Comparison of ENCODE assay signal across 8 cellular contexts in genomic region chr9:97502222-97502983, GRCh38. TPM values are rescaled to one million over a fixed set of nuclear protein-coding genes. Genes with fewer than 3 reads are reported as not detected.
DNase-seq lines count a peak whose midpoint lies in the region; ATAC-seq and TF ChIP-seq lines count a peak whose summit lies in the region.

No MANE protein-coding gene starts in this region.

- H2AK5ac ChIP-seq in mesendoderm (ENCODE audit: low read length) = no peak overlapping the region

- H3K4me2 ChIP-seq in mesendoderm (ENCODE audit: low read length) = peak overlapping the region; percentile 42

- H3K27ac ChIP-seq in mesendoderm (ENCODE audit: low read depth, low read length) (no peak overlapping the region), upper lobe of left lung (peak overlapping the region; percentile 55 to 73 (median 65))

- H3K56ac ChIP-seq in mesendoderm (ENCODE audit: low read length) = peak overlapping the region; percentile 91

- TF ChIP-seq EP300 in upper lobe of left lung (IDR thresholded peaks at IDR 0.05) = no peak

- H3K4me3 ChIP-seq in NT2/D1 (ENCODE audit: insufficient read length, low read depth) = peak overlapping the region; percentile 51
- H3K4me3 ChIP-seq in mesendoderm (ENCODE audit: low read length) = peak overlapping the region; percentile 68
- H3K4me3 ChIP-seq in upper lobe of left lung = peak overlapping the region; percentile 63 to 86 (median 85)

- H3K79me1 ChIP-seq in mesendoderm (ENCODE audit: low read length) = no peaks in the 10 kb centered on the region

- no peak overlapping the region for H4K5ac ChIP-seq in mesendoderm (ENCODE audit: low read length)

- H3K4me1 ChIP-seq in NT2/D1 (ENCODE audit: insufficient read depth, insufficient read length) (peaks cover 7% of the 10 kb centered on the region), mesendoderm (ENCODE audit: control insufficient read depth, low read depth, low read length) (peaks cover 11% of the 10 kb centered on the region), upper lobe of left lung (peaks cover 12 to 19% (median 14%) of the 10 kb centered on the region in 4 donors)

- no peak overlapping the region for H3K23ac ChIP-seq in mesendoderm (ENCODE audit: low read length)

- no CpG with 5 or more reads among the region's 49 CpGs for WGBS in mesendoderm (ENCODE audit: extremely low coverage, insufficient coverage, low lambda C conversion rate)
- 12 to 62% methylated on average over 4 to 31 of the region's 49 CpGs for WGBS in upper lobe of left lung, 2 donors

- no peak overlapping the region for H2BK120ac ChIP-seq in mesendoderm (ENCODE audit: low read depth, low read length)

- H4K8ac ChIP-seq in mesendoderm (ENCODE audit: low read depth, low read length) = no peak overlapping the region

- H3K27me3 ChIP-seq in NT2/D1 (ENCODE audit: insufficient read depth, insufficient read length) = peaks cover 70% of the 10 kb centered on the region
- H3K27me3 ChIP-seq in mesendoderm (ENCODE audit: insufficient read depth, low read length, poor library complexity) = peaks cover 15% of the 10 kb centered on the region
- H3K27me3 ChIP-seq in upper lobe of left lung = no peaks in the 10 kb centered on the region

- TF ChIP-seq POLR2A in upper lobe of left lung (IDR thresholded peaks at IDR 0.05) = no peak

- H3K9me3 ChIP-seq in NT2/D1 (ENCODE audit: insufficient read depth, low read length) (no peaks in the 10 kb centered on the region), upper lobe of left lung (no peaks in the 10 kb centered on the region)

- ATAC-seq in GM19043 (IDR thresholded peaks at IDR 0.05; ENCODE audit: low read depth, unreplicated experiment) (peak; percentile 3), upper lobe of left lung (ENCODE audit: low FRiP score in 2 of 2) (peak; percentile 38 to 45), HG03354 (IDR thresholded peaks at IDR 0.05; ENCODE audit: poor library complexity, severe bottlenecking, unreplicated experiment) (no peak)

- TF ChIP-seq CTCF in upper lobe of left lung (IDR thresholded peaks at IDR 0.05) = peak in 1 of 6 experiments; percentile 9

- H2BK15ac ChIP-seq in mesendoderm (replicated peaks; ENCODE audit: low read depth) = no peak overlapping the region

- H3K18ac ChIP-seq in mesendoderm (ENCODE audit: low read length) = peak overlapping the region; percentile 93

- no peaks in the 10 kb centered on the region for H3K36me3 ChIP-seq in NT2/D1 (ENCODE audit: insufficient read depth, insufficient read length, low read length)
- H3K36me3 ChIP-seq in mesendoderm (ENCODE audit: control insufficient read depth, insufficient read depth, low read length) = no peaks in the 10 kb centered on the region
- H3K36me3 ChIP-seq in upper lobe of left lung = no peaks in the 10 kb centered on the region

- H3K79me2 ChIP-seq in mesendoderm (ENCODE audit: control insufficient read depth, insufficient read depth, low read length) = no peaks in the 10 kb centered on the region

- H3K9ac ChIP-seq in NT2/D1 (ENCODE audit: insufficient read length, low read depth) (peak overlapping the region; percentile 72), mesendoderm (ENCODE audit: low read length) (peak overlapping the region; percentile 64)

- no peak overlapping the region for H3K4ac ChIP-seq in mesendoderm (ENCODE audit: low read depth, low read length)

- no peak for DNase-seq in NT2/D1 (ENCODE audit: low read depth, low spot score)
- peak; percentile 32 for DNase-seq in dermis blood vessel endothelial cell
- DNase-seq in mesendoderm = peak; percentile 11
- DNase-seq in upper lobe of left lung = peak in 1 of 2 donors; percentile 79
- no peak for DNase-seq in DMS79 treated with DMSO at 0.1 percent for 48 hours (lab: John Stamatoyannopoulos, UW)
- no peak for DNase-seq in HT-29 (ENCODE audit: low spot score)

- H2BK5ac ChIP-seq in mesendoderm (ENCODE audit: low read length) = peak overlapping the region; percentile 59

RNA-seq across cellular contexts. Expression of gene TMOD1, which starts 0.9 kb away (rescaled TPM):
- total RNA-seq in dermis blood vessel endothelial cell (3.7 and 5.2 TPM in 2 replicates), upper lobe of left lung (10 to 100 TPM in 1 of 6 donors, 1 to 10 TPM in 5; 4.4 to 12.6 (median 8.8) TPM)
- 0.53 TPM for polyA plus RNA-seq in mesendoderm (2013, experiment 1 of 2)
- 0.62 TPM for polyA plus RNA-seq in mesendoderm (2013, experiment 2 of 2)
- total RNA-seq in HT-29 (2014; rRNA removed; shearing (Covaris generic)) = not detected in 2 replicates

Comparison
In these comparisons a context has a peak if more than half of its experiments do, and no peak if none do; other contexts are left out.
1. DNase-seq: peak in dermis blood vessel endothelial cell (single experiment) and mesendoderm (single experiment); none in NT2/D1 (single experiment), DMS79 treated with DMSO at 0.1 percent for 48 hours (single experiment) and HT-29 (single experiment).
2. Peak in every context shown above with its lines, with median percentiles within 50 percentile points of each other: H3K4me3 ChIP-seq.